In genomic region chr18:61816071-61816470, GRCh38 we compare ENCODE assay signal across 21 cellular contexts.
"Had no signal": no experiment of that assay in that cellular context is flagged by ENCODE, and none has a peak within 500 bp of the region (broad histone marks: within the 10 kb centered on the region; RNA-seq: fewer than 3 reads in every experiment).

No MANE protein-coding gene starts in this region.

- H3K79me2 ChIP-seq: hepatocyte had no signal

- H3K9me3 ChIP-seq: esophagus muscularis mucosa, gastroesophageal sphincter, heart left ventricle, left lung, lower lobe of right lung, mucosa of descending colon had no signal

- H2AFZ ChIP-seq: hepatocyte had no signal

- H3K27me3 ChIP-seq: dorsolateral prefrontal cortex, esophagus muscularis mucosa, foreskin keratinocyte, gastroesophageal sphincter, heart left ventricle, hepatocyte, left lung had no signal

- H3K27ac ChIP-seq: coronary artery, dorsolateral prefrontal cortex, esophagus muscularis mucosa, foreskin keratinocyte, gastroesophageal sphincter, heart left ventricle, hepatocyte, left lung, lower lobe of right lung had no signal

- H3K36me3 ChIP-seq: left lung had no signal

- ATAC-seq: foreskin keratinocyte, gastroesophageal sphincter, left colon, left lung, left ventricle myocardium superior, lower lobe of right lung, mucosa of descending colon had no signal

- DNase-seq: dermis blood vessel endothelial cell; dorsolateral prefrontal cortex; effector CD4-positive, alpha-beta T cell; effector memory CD4-positive, alpha-beta T cell; foreskin keratinocyte; heart left ventricle; hypothalamus; immature natural killer cell; islet precursor cell; kidney; kidney glomerular epithelial cell; left colon; left ventricle myocardium superior; lower lobe of right lung; mesenchymal stem cell; mucosa of descending colon had no signal

- H3K4me3 ChIP-seq: coronary artery, dorsolateral prefrontal cortex, esophagus muscularis mucosa, gastroesophageal sphincter, heart left ventricle, hepatocyte, left lung, lower lobe of right lung, mucosa of descending colon had no signal

- H3K4me2 ChIP-seq: hepatocyte had no signal

- H3K4me1 ChIP-seq: esophagus muscularis mucosa, gastroesophageal sphincter, left lung, lower lobe of right lung had no signal
